In the genomic region with DNA sequence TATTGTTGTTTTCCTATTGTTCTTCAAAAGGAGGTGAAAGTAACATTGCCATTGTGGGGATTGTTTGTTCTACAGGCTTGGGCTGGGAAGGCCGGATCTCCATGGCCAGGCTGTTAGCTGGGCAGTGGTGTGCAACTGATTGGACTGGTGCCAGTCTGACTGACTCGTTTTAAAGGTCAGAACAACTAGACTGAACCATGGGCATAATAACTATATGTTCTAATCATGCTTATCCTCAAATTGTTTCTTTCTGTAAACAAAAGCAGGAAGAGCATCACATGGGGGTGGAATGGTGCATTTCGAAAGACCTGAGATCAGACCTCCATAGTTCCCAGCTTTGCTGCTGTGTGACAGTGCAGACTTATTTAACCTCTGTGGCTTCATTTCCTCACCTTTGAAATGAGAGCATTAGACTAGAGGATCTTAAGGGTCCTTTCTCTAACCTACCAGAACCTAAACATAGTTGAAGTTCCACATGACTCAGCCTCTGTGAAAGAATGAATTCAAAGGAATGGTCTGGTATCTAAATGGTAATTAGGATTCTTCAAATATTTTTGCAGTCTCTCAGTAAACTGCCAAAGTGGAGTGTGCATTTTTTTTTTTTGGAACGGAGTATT, we compare ENCODE assay signal across 8 cellular contexts.
DNase-seq lines count a peak whose midpoint lies in the region; ATAC-seq and TF ChIP-seq lines count a peak whose summit lies in the region.

No MANE protein-coding gene starts in this region.

- no peak for ATAC-seq in body of pancreas
- peak; percentile 53 to 78 (median 76) for ATAC-seq in right lobe of liver
- ATAC-seq in GM18867 (IDR thresholded peaks at IDR 0.05; ENCODE audit: unreplicated experiment), result no peak
- ATAC-seq in GM18517 (IDR thresholded peaks at IDR 0.05; ENCODE audit: unreplicated experiment), result no peak
- no peak for ATAC-seq in HG02798 (IDR thresholded peaks at IDR 0.05; ENCODE audit: poor library complexity, unreplicated experiment)

- peaks cover 0 to 4% (median 0%) of the 10 kb centered on the region in 5 donors for H3K9me3 Mint-ChIP-seq in CD8-positive, alpha-beta memory T cell

- no peak overlapping the region for H3K4me3 Mint-ChIP-seq in CD8-positive, alpha-beta memory T cell

- TF ChIP-seq CTCF in AG09309 (IDR thresholded peaks at IDR 0.05; ENCODE audit: control insufficient read depth, insufficient read depth, low read depth, low read length, missing control alignments) (no peak), body of pancreas (IDR thresholded peaks at IDR 0.05) (no peak), right lobe of liver (IDR thresholded peaks at IDR 0.05) (no peak)

- peaks cover 22% of the 10 kb centered on the region for H3K4me1 ChIP-seq in body of pancreas
- peaks cover 0 to 41% (median 3%) of the 10 kb centered on the region in 4 donors for H3K4me1 ChIP-seq in right lobe of liver
- no peaks in the 10 kb centered on the region for H3K4me1 ChIP-seq in CD8-positive, alpha-beta memory T cell (ENCODE audit: insufficient read depth, low read length)

- TF ChIP-seq POLR2A in body of pancreas (IDR thresholded peaks at IDR 0.05), result no peak
- no peak for TF ChIP-seq POLR2A in right lobe of liver (IDR thresholded peaks at IDR 0.05)

- peaks cover 0 to 14% (median 6%) of the 10 kb centered on the region in 3 donors for H3K36me3 Mint-ChIP-seq in CD8-positive, alpha-beta memory T cell

- no peaks in the 10 kb centered on the region for H3K4me1 Mint-ChIP-seq in CD8-positive, alpha-beta memory T cell

- CTCF ChIA-PET in CD8-positive, alpha-beta memory T cell (lab: Charles Lee), result no interaction called here

- WGBS in body of pancreas, 2 donors, result 39 to 41% methylated on average over 4 of the region's 4 CpGs
- 49% methylated on average over 4 of the region's 4 CpGs for WGBS in right lobe of liver (ENCODE audit: insufficient coverage, low coverage, low lambda C conversion rate, missing lambda C conversion rate)

- H3K27me3 ChIP-seq in body of pancreas (no peaks in the 10 kb centered on the region), right lobe of liver (no peaks in the 10 kb centered on the region)
- H3K27me3 ChIP-seq in CD8-positive, alpha-beta memory T cell (ENCODE audit: insufficient read depth, low read length, poor library complexity, severe bottlenecking), result no peaks in the 10 kb centered on the region

- H3K27me3 Mint-ChIP-seq in CD8-positive, alpha-beta memory T cell, result peaks cover 0 to 1% of the 10 kb centered on the region in 2 donors

- no peak overlapping the region for H3K27ac Mint-ChIP-seq in CD8-positive, alpha-beta memory T cell

- H3K36me3 ChIP-seq in body of pancreas (replicated peaks in 1 of 2; ENCODE audit: insufficient read depth in 1 of 2, low read depth in 2 of 2) (no peaks in the 10 kb centered on the region), right lobe of liver (no peaks in the 10 kb centered on the region)
- H3K36me3 ChIP-seq in CD8-positive, alpha-beta memory T cell (ENCODE audit: insufficient read depth, low read length), result no peaks in the 10 kb centered on the region

- H3K4me3 ChIP-seq in AG09309 (ENCODE audit: control insufficient read depth, low read depth, low read length) (no peak overlapping the region), body of pancreas (no peak overlapping the region), right lobe of liver (no peak overlapping the region)
- no peak overlapping the region for H3K4me3 ChIP-seq in CD8-positive, alpha-beta memory T cell (ENCODE audit: low read length)

- intact Hi-C loops in body of pancreas (cut with DNase I) (no loop called here), right lobe of liver (cut with DNase I) (no loop called here)

- POLR2A ChIA-PET in CD8-positive, alpha-beta memory T cell (lab: Charles Lee), result no interaction called here

- H3K27ac ChIP-seq in body of pancreas (no peak overlapping the region), right lobe of liver (no peak overlapping the region)
- no peak overlapping the region for H3K27ac ChIP-seq in CD8-positive, alpha-beta memory T cell (ENCODE audit: low read depth, low read length)

- peak; percentile 62 for DNase-seq in AG09309 (ENCODE audit: low read depth)
- DNase-seq in HT1080 (ENCODE audit: low read depth), result peak; percentile 94
- peak; percentile 42 to 74 (median 61) for DNase-seq in body of pancreas
- peak; percentile 60 to 75 (median 72) for DNase-seq in right lobe of liver
- no peak for DNase-seq in CD8-positive, alpha-beta memory T cell

- H3K9me3 ChIP-seq in body of pancreas, result no peaks in the 10 kb centered on the region
- no peaks in the 10 kb centered on the region for H3K9me3 ChIP-seq in right lobe of liver
- H3K9me3 ChIP-seq in CD8-positive, alpha-beta memory T cell (ENCODE audit: low read length), result no peaks in the 10 kb centered on the region

Comparison
In these comparisons a context has a peak if more than half of its experiments do, and no peak if none do; other contexts are left out.
1. DNase-seq: peak in AG09309 (single experiment), HT1080 (single experiment), body of pancreas (4 of 4) and right lobe of liver (3 of 3); none in CD8-positive, alpha-beta memory T cell (0 of 5).
2. ATAC-seq: peak in right lobe of liver (4 of 4); none in body of pancreas (single experiment), GM18867 (single experiment), GM18517 (single experiment) and HG02798 (single experiment).